2 cellular contexts compared by ENCODE assay signal in the genomic region with DNA sequence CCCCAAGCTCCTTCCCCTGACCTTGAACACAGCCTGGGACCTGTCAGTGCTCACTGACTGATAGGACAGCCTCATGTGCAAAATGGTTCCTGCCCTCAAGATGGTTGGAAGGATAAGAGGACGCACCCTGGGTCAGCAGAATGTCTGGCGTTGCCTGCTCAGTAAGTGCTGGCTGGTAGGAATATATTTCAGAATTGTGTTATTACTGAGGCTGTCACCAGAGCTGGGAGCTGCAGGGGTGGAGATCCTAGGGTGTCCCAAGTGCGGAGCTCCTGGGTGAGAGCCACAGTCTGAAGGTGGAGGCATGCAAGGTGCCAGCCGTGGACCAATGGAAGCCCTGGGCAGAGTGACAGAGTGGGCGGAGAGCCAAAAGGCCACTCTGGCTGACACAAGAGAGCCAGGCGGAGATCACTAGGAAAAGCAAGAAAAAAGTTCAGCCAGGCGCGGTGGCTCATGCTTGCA.
TF ChIP-seq lines count a peak whose summit lies in the region.

No MANE protein-coding gene starts in this region.

TF ChIP-seq in SK-N-SH, 30 proteins besides CTCF, POLR2A, EP300 and RAD21 (continued from another document):
- no peak for TF ChIP-seq SIN3A (IDR thresholded peaks at IDR 0.05; ENCODE audit: borderline replicate concordance, low read depth, low read length)
- no peak for TF ChIP-seq NFIC (IDR thresholded peaks at IDR 0.05; ENCODE audit: borderline replicate concordance)
- TF ChIP-seq, protein P1, sequence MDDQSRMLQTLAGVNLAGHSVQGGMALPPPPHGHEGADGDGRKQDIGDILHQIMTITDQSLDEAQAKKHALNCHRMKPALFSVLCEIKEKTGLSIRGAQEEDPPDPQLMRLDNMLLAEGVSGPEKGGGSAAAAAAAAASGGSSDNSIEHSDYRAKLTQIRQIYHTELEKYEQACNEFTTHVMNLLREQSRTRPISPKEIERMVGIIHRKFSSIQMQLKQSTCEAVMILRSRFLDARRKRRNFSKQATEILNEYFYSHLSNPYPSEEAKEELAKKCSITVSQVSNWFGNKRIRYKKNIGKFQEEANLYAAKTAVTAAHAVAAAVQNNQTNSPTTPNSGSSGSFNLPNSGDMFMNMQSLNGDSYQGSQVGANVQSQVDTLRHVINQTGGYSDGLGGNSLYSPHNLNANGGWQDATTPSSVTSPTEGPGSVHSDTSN (IDR thresholded peaks at IDR 0.05) = no peak
- TF ChIP-seq SMC3 (IDR thresholded peaks at IDR 0.05; ENCODE audit: low read depth, low read length) = no peak
- no peak for TF ChIP-seq GATA2 (CRISPR knock-in tag; IDR thresholded peaks at IDR 0.05)
- no peak for TF ChIP-seq USF1 (IDR thresholded peaks at IDR 0.05; ENCODE audit: borderline replicate concordance, low read depth)
- TF ChIP-seq RCOR1 (IDR thresholded peaks at IDR 0.05; ENCODE audit: low read length) = no peak
- TF ChIP-seq GABPA (IDR thresholded peaks at IDR 0.05; ENCODE audit: low read depth) = no peak
- no peak for TF ChIP-seq TEAD4 (IDR thresholded peaks at IDR 0.05; ENCODE audit: borderline replicate concordance, insufficient read depth)
- TF ChIP-seq POLR2AphosphoS5 (IDR thresholded peaks at IDR 0.05; ENCODE audit: low read depth, low read length) = no peak
- TF ChIP-seq MXI1 (IDR thresholded peaks at IDR 0.05; ENCODE audit: low read depth, low read length) = no peak
TF ChIP-seq in SK-N-SH: peak in this region for 0.

TF ChIP-seq in SK-N-SH treated with all-trans-retinoic acid at 6 μM for 48 hours, 23 proteins besides CTCF, POLR2A, EP300 and RAD21 (continued from another document):
- TF ChIP-seq ISL1 (CRISPR knock-in tag; IDR thresholded peaks at IDR 0.05) = no peak
